1 cellular context compared by ENCODE assay signal in the genomic region with DNA sequence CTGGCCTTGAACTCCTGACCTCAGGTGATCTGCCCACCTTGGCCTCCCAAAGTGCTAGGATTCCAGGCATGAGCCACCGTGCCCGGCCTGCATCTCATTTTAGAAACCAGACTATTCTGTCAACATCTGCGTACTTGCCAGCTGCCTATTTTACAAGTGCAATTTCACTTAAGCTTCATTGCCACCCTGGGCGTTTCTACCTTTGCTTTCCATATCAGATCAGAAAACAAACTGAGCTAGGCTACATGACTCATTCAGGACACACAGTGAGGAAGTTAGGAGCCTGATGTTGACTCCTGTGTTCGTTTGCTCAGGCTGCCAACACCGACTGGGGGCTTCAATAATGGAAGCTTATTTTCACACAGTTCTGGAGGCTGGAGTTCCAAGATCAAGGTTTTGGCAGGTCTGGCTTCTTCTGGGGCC.
TF ChIP-seq lines count a peak whose summit lies in the region.

No MANE protein-coding gene starts in this region.

TF ChIP-seq in H1, 55 proteins besides CTCF, POLR2A, EP300 and RAD21:
- no peak for TF ChIP-seq HDAC6 (IDR thresholded peaks at IDR 0.05; ENCODE audit: low read depth, low read length)
- no peak for TF ChIP-seq PHF8 (conservative IDR thresholded peaks at IDR 0.05; ENCODE audit: low read depth, low read length)
- TF ChIP-seq, protein P1, sequence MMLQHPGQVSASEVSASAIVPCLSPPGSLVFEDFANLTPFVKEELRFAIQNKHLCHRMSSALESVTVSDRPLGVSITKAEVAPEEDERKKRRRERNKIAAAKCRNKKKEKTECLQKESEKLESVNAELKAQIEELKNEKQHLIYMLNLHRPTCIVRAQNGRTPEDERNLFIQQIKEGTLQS (IDR thresholded peaks at IDR 0.05; ENCODE audit: insufficient read depth, low read depth, low read length), result no peak
- TF ChIP-seq SAP30 (IDR thresholded peaks at IDR 0.05; ENCODE audit: insufficient read depth, insufficient replicate concordance, low read length), result no peak
- TF ChIP-seq SRF (IDR thresholded peaks at IDR 0.05; ENCODE audit: low read depth, low read length), result no peak
- TF ChIP-seq TAF1 (IDR thresholded peaks at IDR 0.05; ENCODE audit: low read depth, low read length), result no peak
